In genomic region chr6:32179746-32180405, GRCh38 we compare ENCODE assay signal across 11 cellular contexts. TPM values are rescaled to one million over a fixed set of nuclear protein-coding genes. Genes with fewer than 3 reads are reported as not detected.
A peak's percentile ranks its signal among the peaks of the same experiment; 100 is the strongest.
DNase-seq lines count a peak whose midpoint lies in the region; ATAC-seq, FAIRE-seq and TF ChIP-seq lines count a peak whose summit lies in the region.
"Had no signal": no experiment of that assay in that cellular context is flagged by ENCODE, and none has a peak within 500 bp of the region (broad histone marks: within the 10 kb centered on the region; RNA-seq: fewer than 3 reads in every experiment).

No MANE protein-coding gene starts in this region.

- no peaks in the 10 kb centered on the region for H3K9me3 Mint-ChIP-seq in activated naive CD8-positive, alpha-beta T cell treated with anti-CD3 and anti-CD28 coated beads, Interleukin-2, amount 10 ng/mL, durations not matched to agents 7 days and 5 days
- H3K9me3 Mint-ChIP-seq in naive thymus-derived CD8-positive, alpha-beta T cell: no peaks in the 10 kb centered on the region

- H3K27ac ChIP-seq in A549: no peak overlapping the region; a peak in 1 of 6 replicates

- no peak overlapping the region for H3K4me3 ChIP-seq in A549

- TF ChIP-seq POLR2A in A549 (IDR thresholded peaks at IDR 0.05; ENCODE audit: low read length) (no peak), GM12891 (IDR thresholded peaks at IDR 0.05; ENCODE audit: low read depth, low read length) (no peak)

- in situ Hi-C loops in G401 (cut with HindIII; ENCODE audit: low sequenced_read_pairs): loop anchor here (5.0 kb wide), 1 partner anchor 53 kb away; the partner anchor contains the start of gene ATF6B

- peak overlapping the region; percentile 97 for H3K4me3 Mint-ChIP-seq in activated naive CD8-positive, alpha-beta T cell treated with anti-CD3 and anti-CD28 coated beads, Interleukin-2, amount 10 ng/mL, durations not matched to agents 7 days and 5 days
- peak overlapping the region; percentile 42 to 100 (median 88) for H3K4me3 Mint-ChIP-seq in naive thymus-derived CD8-positive, alpha-beta T cell

- H3K9me3 ChIP-seq in A549: no peaks in the 10 kb centered on the region
- H3K9me3 ChIP-seq: upper lobe of right lung had no signal

- TF ChIP-seq CTCF in A549 (IDR thresholded peaks at IDR 0.05): no peak

- DNase-seq in A549 (ENCODE audit: low read depth in 1 of 2, low spot score in 1 of 2) (no peak), G401 (ENCODE audit: low spot score) (peak; percentile 25), HuH-7 (ENCODE audit: low spot score) (no peak), GM12891 (ENCODE audit: insufficient read length, low spot score) (no peak)
- no peak for DNase-seq in activated naive CD8-positive, alpha-beta T cell treated with anti-CD3 and anti-CD28 coated beads, Interleukin-2, amount 10 ng/mL, durations not matched to agents 7 days and 5 days
- DNase-seq in naive thymus-derived CD8-positive, alpha-beta T cell: peak in 1 of 10 donors; percentile 64
- DNase-seq: upper lobe of right lung, WERI-Rb-1 had no signal

- POLR2A ChIA-PET in A549 (lab: Yijun Ruan, JAX): interaction anchor here (1.3 kb wide), 1 partner anchor 16 kb away, joined by 5 read pairs; no protein-coding TSS in a partner anchor
- POLR2A ChIA-PET in activated naive CD8-positive, alpha-beta T cell treated with anti-CD3 and anti-CD28 coated beads, Interleukin-2, amount 10 ng/mL, durations not matched to agents 7 days and 5 days (lab: Charles Lee): interaction anchor here (1.5 to 5.3 kb wide), 2 partner anchors 7 to 11 kb away, joined by 3 to 61 read pairs; partner anchors contain the start of genes GPSM3 and PBX2
- POLR2A ChIA-PET in naive thymus-derived CD8-positive, alpha-beta T cell (lab: Charles Lee): interaction anchor here (0.7 to 9.4 kb wide), 3 partner anchors 12 to 51 kb away, joined by 3 to 303 read pairs (median 41); partner anchors contain the start of genes ATF6B, FKBPL, GPSM3 and PBX2

- peaks cover 37% of the 10 kb centered on the region for H3K4me1 Mint-ChIP-seq in activated naive CD8-positive, alpha-beta T cell treated with anti-CD3 and anti-CD28 coated beads, Interleukin-2, amount 10 ng/mL, durations not matched to agents 7 days and 5 days
- H3K4me1 Mint-ChIP-seq in naive thymus-derived CD8-positive, alpha-beta T cell: peaks cover 33 to 72% (median 67%) of the 10 kb centered on the region in 4 donors

- H3K27ac Mint-ChIP-seq in activated naive CD8-positive, alpha-beta T cell treated with anti-CD3 and anti-CD28 coated beads, Interleukin-2, amount 10 ng/mL, durations not matched to agents 7 days and 5 days: peak overlapping the region; percentile 98
- H3K27ac Mint-ChIP-seq in naive thymus-derived CD8-positive, alpha-beta T cell: peak overlapping the region; percentile 19 to 98 (median 90)

- TF ChIP-seq EP300 in A549 (IDR thresholded peaks at IDR 0.05): no peak

- WGBS in A549 (ENCODE audit: missing lambda C conversion rate): 82% methylated on average over 10 of the region's 10 CpGs

- H3K36me3 Mint-ChIP-seq in activated naive CD8-positive, alpha-beta T cell treated with anti-CD3 and anti-CD28 coated beads, Interleukin-2, amount 10 ng/mL, durations not matched to agents 7 days and 5 days: peaks cover 15% of the 10 kb centered on the region
- H3K36me3 Mint-ChIP-seq in naive thymus-derived CD8-positive, alpha-beta T cell: peaks cover 0 to 51% (median 4%) of the 10 kb centered on the region in 3 donors

- no peak for FAIRE-seq in A549 (lab: Jason Lieb, UNC)
- no peak for FAIRE-seq in GM12891 (lab: Jason Lieb, UNC)
- FAIRE-seq: H1 had no signal

- CTCF ChIA-PET in A549 (lab: Yijun Ruan, JAX): interaction anchor here (0.9 to 1.5 kb wide), 2 partner anchors 9 to 96 kb away, joined by 3 to 6 read pairs; no protein-coding TSS in a partner anchor

- peak overlapping the region; percentile 94 for H3K4me2 ChIP-seq in A549

- H3K27me3 Mint-ChIP-seq in activated naive CD8-positive, alpha-beta T cell treated with anti-CD3 and anti-CD28 coated beads, Interleukin-2, amount 10 ng/mL, durations not matched to agents 7 days and 5 days: no peaks in the 10 kb centered on the region
- H3K27me3 Mint-ChIP-seq in naive thymus-derived CD8-positive, alpha-beta T cell: no peaks in the 10 kb centered on the region

- ATAC-seq in A549 (no peak), GM21360 (IDR thresholded peaks at IDR 0.05; ENCODE audit: unreplicated experiment) (no peak), GM18520 (IDR thresholded peaks at IDR 0.05; ENCODE audit: unreplicated experiment) (no peak)
- no peak for ATAC-seq in activated naive CD8-positive, alpha-beta T cell treated with anti-CD3 and anti-CD28 coated beads, Interleukin-2, amount 10 ng/mL, durations not matched to agents 7 days and 5 days (ENCODE audit: low read depth)
- ATAC-seq in naive thymus-derived CD8-positive, alpha-beta T cell: no peak
- ATAC-seq: upper lobe of right lung had no signal

- TF ChIP-seq RAD21 in A549 (conservative IDR thresholded peaks at IDR 0.05 in 1 of 2, IDR thresholded peaks at IDR 0.05 in 1 of 2): no peak

- H3K4me1 ChIP-seq in A549: peaks cover 25% of the 10 kb centered on the region

TF ChIP-seq in GM12891, 5 proteins besides CTCF, POLR2A, EP300 and RAD21 (continues in another document):
- TF ChIP-seq PAX5 (IDR thresholded peaks at IDR 0.05; ENCODE audit: insufficient read depth, low read length, severe bottlenecking): no peak

RNA-seq across cellular contexts. Expression of gene RNF5, which starts 1.7 kb away (rescaled TPM):
- polyA plus RNA-seq in A549 (2011; rRNA removed) (49.1 and 54.1 TPM in 2 replicates), A549 (2017; fragmentation: RNase III; extraction: RNeasy Plus Mini Kit Qiagen cat#74134 plus additional on column Dnase treatment) (46.2 to 64.1 TPM (median 62.7 TPM) in 3 replicates)
- polyA plus RNA-seq in A549 (2012; cell fraction: cytosol; rRNA removed): 43.5 and 54.8 TPM in 2 replicates
- polyA plus RNA-seq in A549 (2012; cell fraction: nucleus; rRNA removed): 24.8 and 27.2 TPM in 2 replicates
- 26.5 and 26.8 TPM in 2 replicates for polyA minus RNA-seq in A549 (2011; rRNA and poly(A)+ RNA removed)
- 122 and 128 TPM in 2 replicates for total RNA-seq in G401 (2014; rRNA removed; shearing (Covaris generic))
- total RNA-seq in activated naive CD8-positive, alpha-beta T cell treated with anti-CD3 and anti-CD28 coated beads, Interleukin-2, amount 10 ng/mL, durations not matched to agents 7 days and 5 days: 10 to 100 TPM; 44.5 to 49.5 TPM
- 10 to 100 TPM; 38.6 to 40.0 TPM for total RNA-seq in naive thymus-derived CD8-positive, alpha-beta T cell
- 100 to 1,000 TPM; 102 to 117 (median 102) TPM for polyA plus RNA-seq in naive thymus-derived CD8-positive, alpha-beta T cell
- 97.5 TPM for polyA plus RNA-seq in GM12891 (2012; ENCODE audit: low read depth, missing spikeins)

RNA-seq across cellular contexts. Expression of gene AGPAT1, which starts 4.0 kb away (rescaled TPM):
- polyA plus RNA-seq in A549 (2011; rRNA removed) (40.6 and 50.0 TPM in 2 replicates), A549 (2017; fragmentation: RNase III; extraction: RNeasy Plus Mini Kit Qiagen cat#74134 plus additional on column Dnase treatment) (28.7 to 30.0 TPM (median 29.4 TPM) in 3 replicates)
- polyA plus RNA-seq in A549 (2012; cell fraction: cytosol; rRNA removed): 47.2 and 63.8 TPM in 2 replicates
- polyA plus RNA-seq in A549 (2012; cell fraction: nucleus; rRNA removed): 51.0 and 53.0 TPM in 2 replicates
- polyA minus RNA-seq in A549 (2011; rRNA and poly(A)+ RNA removed): 85.6 and 105 TPM in 2 replicates
- 75.4 and 80.4 TPM in 2 replicates for total RNA-seq in G401 (2014; rRNA removed; shearing (Covaris generic))
- total RNA-seq in activated naive CD8-positive, alpha-beta T cell treated with anti-CD3 and anti-CD28 coated beads, Interleukin-2, amount 10 ng/mL, durations not matched to agents 7 days and 5 days: 10 to 100 TPM; 38.1 to 40.8 TPM
- total RNA-seq in naive thymus-derived CD8-positive, alpha-beta T cell: 10 to 100 TPM; 27.5 to 28.6 TPM
- 10 to 100 TPM; 16.3 to 19.5 (median 19.1) TPM for polyA plus RNA-seq in naive thymus-derived CD8-positive, alpha-beta T cell
- polyA plus RNA-seq in GM12891 (2012; ENCODE audit: low read depth, missing spikeins): 26.8 TPM

RNA-seq across cellular contexts. Expression of gene AGER, which starts 4.2 kb away (rescaled TPM):
- polyA plus RNA-seq in A549 (2011; rRNA removed) (1.4 and 1.6 TPM in 2 replicates), A549 (2017; fragmentation: RNase III; extraction: RNeasy Plus Mini Kit Qiagen cat#74134 plus additional on column Dnase treatment) (1.4 to 2.4 TPM (median 2.1 TPM) in 3 replicates)
- polyA plus RNA-seq in A549 (2012; cell fraction: cytosol; rRNA removed): 1.4 and 1.7 TPM in 2 replicates
- 12.0 and 13.3 TPM in 2 replicates for polyA plus RNA-seq in A549 (2012; cell fraction: nucleus; rRNA removed)
- 0.54 and 0.62 TPM in 2 replicates for polyA minus RNA-seq in A549 (2011; rRNA and poly(A)+ RNA removed)
- total RNA-seq in G401 (2014; rRNA removed; shearing (Covaris generic)): 3.8 and 17.4 TPM in 2 replicates
- 10 to 100 TPM; 47.4 to 52.3 TPM for total RNA-seq in activated naive CD8-positive, alpha-beta T cell treated with anti-CD3 and anti-CD28 coated beads, Interleukin-2, amount 10 ng/mL, durations not matched to agents 7 days and 5 days
- 10 to 100 TPM; 56.0 to 60.3 TPM for total RNA-seq in naive thymus-derived CD8-positive, alpha-beta T cell
- polyA plus RNA-seq in naive thymus-derived CD8-positive, alpha-beta T cell: 1 to 10 TPM in 1 of 3 donors, under 1 TPM in 2; 0.09 to 1.9 (median 0.25) TPM
- 12.8 TPM for polyA plus RNA-seq in GM12891 (2012; ENCODE audit: low read depth, missing spikeins)

RNA-seq across cellular contexts. Expression of gene PBX2, which starts 10.1 kb away (rescaled TPM):
- 27.0 and 27.4 TPM in 2 replicates for polyA plus RNA-seq in A549 (2011; rRNA removed)
- polyA plus RNA-seq in A549 (2012; cell fraction: cytosol; rRNA removed): 27.1 and 31.5 TPM in 2 replicates
- 44.7 and 49.7 TPM in 2 replicates for polyA plus RNA-seq in A549 (2012; cell fraction: nucleus; rRNA removed)
- polyA plus RNA-seq in A549 (2017; fragmentation: RNase III; extraction: RNeasy Plus Mini Kit Qiagen cat#74134 plus additional on column Dnase treatment): 24.8 to 32.5 TPM (median 30.8 TPM) in 3 replicates
- 20.5 and 22.7 TPM in 2 replicates for polyA minus RNA-seq in A549 (2011; rRNA and poly(A)+ RNA removed)
- total RNA-seq in G401 (2014; rRNA removed; shearing (Covaris generic)): 109 and 123 TPM in 2 replicates
- total RNA-seq in activated naive CD8-positive, alpha-beta T cell treated with anti-CD3 and anti-CD28 coated beads, Interleukin-2, amount 10 ng/mL, durations not matched to agents 7 days and 5 days: 100 to 1,000 TPM; 107 to 112 TPM
- total RNA-seq in naive thymus-derived CD8-positive, alpha-beta T cell: 100 to 1,000 TPM; 173 to 174 TPM
- polyA plus RNA-seq in naive thymus-derived CD8-positive, alpha-beta T cell: 1 to 10 TPM; 1.6 to 2.2 (median 2.0) TPM
- polyA plus RNA-seq in GM12891 (2012; ENCODE audit: low read depth, missing spikeins): 53.1 TPM

RNA-seq across cellular contexts. Expression of gene GPSM3, which starts 12.6 kb away (rescaled TPM):
- polyA plus RNA-seq in A549 (2011; rRNA removed) (0.15 and 0.36 TPM in 2 replicates), A549 (2017; fragmentation: RNase III; extraction: RNeasy Plus Mini Kit Qiagen cat#74134 plus additional on column Dnase treatment) (0.19 to 0.30 TPM (median 0.22 TPM) in 3 replicates)
- 0.34 and 0.66 TPM in 2 replicates for polyA plus RNA-seq in A549 (2012; cell fraction: cytosol; rRNA removed)
- 0.74 and 0.87 TPM in 2 replicates for polyA plus RNA-seq in A549 (2012; cell fraction: nucleus; rRNA removed)
- 0.19 and 0.29 TPM in 2 replicates for polyA minus RNA-seq in A549 (2011; rRNA and poly(A)+ RNA removed)
- 3.4 and 7.9 TPM in 2 replicates for total RNA-seq in G401 (2014; rRNA removed; shearing (Covaris generic))
- 100 to 1,000 TPM; 251 to 260 TPM for total RNA-seq in activated naive CD8-positive, alpha-beta T cell treated with anti-CD3 and anti-CD28 coated beads, Interleukin-2, amount 10 ng/mL, durations not matched to agents 7 days and 5 days
- 100 to 1,000 TPM; 274 to 276 TPM for total RNA-seq in naive thymus-derived CD8-positive, alpha-beta T cell
- 100 to 1,000 TPM; 106 to 144 (median 138) TPM for polyA plus RNA-seq in naive thymus-derived CD8-positive, alpha-beta T cell
- polyA plus RNA-seq in GM12891 (2012; ENCODE audit: low read depth, missing spikeins): 155 TPM
